11 cellular contexts compared by ENCODE assay signal in the genomic region with DNA sequence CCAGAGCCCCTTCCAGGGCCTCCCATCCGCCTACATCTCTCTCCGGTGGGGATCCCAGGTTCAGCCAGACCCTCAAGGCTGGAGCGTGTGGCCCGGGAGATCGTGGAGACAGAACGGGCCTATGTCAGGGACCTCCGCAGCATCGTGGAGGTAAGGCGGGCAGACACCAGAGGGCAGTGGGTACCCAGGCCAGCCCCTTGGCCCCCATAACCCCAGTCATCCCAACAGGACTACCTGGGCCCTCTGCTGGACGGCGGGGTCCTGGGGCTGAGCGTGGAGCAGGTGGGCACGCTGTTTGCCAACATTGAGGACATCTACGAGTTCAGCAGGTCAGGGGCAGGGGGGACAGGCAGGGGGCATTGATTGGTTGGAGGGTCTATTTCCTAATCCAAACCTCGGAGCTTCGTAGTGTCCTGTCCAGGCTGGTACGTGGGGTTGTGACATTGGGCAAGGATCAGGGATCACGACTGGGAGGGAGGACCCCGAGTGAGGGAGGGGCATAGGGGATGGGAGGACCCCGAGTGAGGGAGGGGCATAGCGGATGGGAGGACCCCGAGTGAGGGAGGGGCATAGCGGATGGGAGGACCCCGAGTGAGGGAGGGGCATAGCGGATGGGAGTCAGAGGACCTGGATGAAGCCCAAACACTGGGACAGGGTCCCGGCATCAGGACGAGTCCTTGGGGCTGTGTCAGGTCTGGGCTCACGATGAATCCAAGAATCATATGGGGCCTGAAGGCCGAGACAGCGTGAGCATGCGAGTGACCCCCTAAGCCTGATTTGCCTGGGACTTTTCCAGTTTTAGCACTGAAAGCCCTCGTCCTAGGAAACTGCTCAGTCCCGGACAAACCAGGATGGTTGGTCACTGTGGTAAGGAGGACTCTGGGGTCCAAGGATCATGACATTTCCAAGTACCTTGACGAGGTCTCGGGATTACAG. TPM values are rescaled to one million over a fixed set of nuclear protein-coding genes. Genes with fewer than 3 reads are reported as not detected.
DNase-seq lines count a peak whose midpoint lies in the region; ATAC-seq and TF ChIP-seq lines count a peak whose summit lies in the region.
"Had no signal": no experiment of that assay in that cellular context is flagged by ENCODE, and none has a peak within 500 bp of the region (broad histone marks: within the 10 kb centered on the region; RNA-seq: fewer than 3 reads in every experiment).

No MANE protein-coding gene starts in this region.

- DNase-seq in AG04450 (ENCODE audit: low read depth, low spot score) = no peak
- no peak for DNase-seq in epithelial cell of proximal tubule (ENCODE audit: low read depth)
- DNase-seq in neural crest cell (ENCODE audit: low read depth, low spot score) = no peak
- DNase-seq in activated CD4-positive, alpha-beta T cell treated with anti-CD3 and anti-CD28 coated beads, Interleukin-2, amount 10 ng/mL, durations not matched to agents 24 days and 14 days = no peak
- no peak for DNase-seq in DMS 273 (lab: John Stamatoyannopoulos, UW; ENCODE audit: unreplicated experiment)
- DNase-seq in NCI-H526 treated with DMSO at 0.1 percent for 48 hours (lab: John Stamatoyannopoulos, UW) = no peak
- DNase-seq: activated naive CD8-positive, alpha-beta T cell treated with anti-CD3 and anti-CD28 coated beads, Interleukin-2, amount 10 ng/mL, durations not matched to agents 7 days and 5 days; head of caudate nucleus; stimulated activated naive B cell treated with anti-CD40 and anti-IgM and Interleukin-4, amounts not matched to agents 10 μg/mL and 1 μg/mL and 100 μg/mL, for 72 hours had no signal

- H3K4me3 Mint-ChIP-seq in neural crest cell = peak overlapping the region; percentile 74
- no peak overlapping the region for H3K4me3 Mint-ChIP-seq in activated CD4-positive, alpha-beta T cell treated with anti-CD3 and anti-CD28 coated beads, Interleukin-2, amount 10 ng/mL, durations not matched to agents 24 days and 14 days

- peaks cover 8% of the 10 kb centered on the region for H3K36me3 Mint-ChIP-seq in neural crest cell (ENCODE audit: low read depth)
- H3K36me3 Mint-ChIP-seq in activated CD4-positive, alpha-beta T cell treated with anti-CD3 and anti-CD28 coated beads, Interleukin-2, amount 10 ng/mL, durations not matched to agents 24 days and 14 days (ENCODE audit: low read depth) = peaks cover 23% of the 10 kb centered on the region

- H3K9me3 ChIP-seq in AG04450 (ENCODE audit: control insufficient read depth, insufficient read depth, low read length) (no peaks in the 10 kb centered on the region; the same call in 1 of the 2 replicates), HUES64 (ENCODE audit: insufficient read depth, low read depth, low read length) (no peaks in the 10 kb centered on the region)

- POLR2A ChIA-PET in AG04450 (lab: Yijun Ruan, JAX) = interaction anchor here (0.9 to 4.5 kb wide), 3 partner anchors 17 to 30 kb away, joined by 3 to 44 read pairs (median 8); partner anchors contain the start of genes RPS16 and SUPT5H

- peaks cover 44% of the 10 kb centered on the region for H3K4me1 Mint-ChIP-seq in neural crest cell
- H3K4me1 Mint-ChIP-seq in activated CD4-positive, alpha-beta T cell treated with anti-CD3 and anti-CD28 coated beads, Interleukin-2, amount 10 ng/mL, durations not matched to agents 24 days and 14 days = peaks cover 31% of the 10 kb centered on the region

- TF ChIP-seq CTCF in AG04450 (IDR thresholded peaks at IDR 0.05; ENCODE audit: low read depth, low read length) (0 out of 2 replicates have a peak, but pooled peaks have one; percentile 4), epithelial cell of proximal tubule (conservative IDR thresholded peaks at IDR 0.05; ENCODE audit: low read depth, low read length) (peak; percentile 8), neural crest cell (conservative IDR thresholded peaks at IDR 0.05) (no peak)

- WGBS in HUES64 = 79% methylated on average over 35 of the region's 35 CpGs

- H3K4me3 ChIP-seq in AG04450 (ENCODE audit: low read depth, low read length) (peak overlapping the region; percentile 84), HUES64 (ENCODE audit: low read length) (0 out of 2 replicates have a peak overlapping the region, but pooled peaks have one; percentile 99), epithelial cell of proximal tubule (ENCODE audit: low read depth, low read length) (no peak overlapping the region)

- CTCF ChIA-PET in AG04450 (lab: Charles Lee) = interaction anchor here (0.6 to 1.5 kb wide), 2 partner anchors 20 to 228 kb away, joined by 5 read pairs; partner anchors contain the start of gene RPS16

- H3K27ac Mint-ChIP-seq in neural crest cell (ENCODE audit: unreplicated experiment) = no peak overlapping the region
- no peak overlapping the region for H3K27ac Mint-ChIP-seq in activated CD4-positive, alpha-beta T cell treated with anti-CD3 and anti-CD28 coated beads, Interleukin-2, amount 10 ng/mL, durations not matched to agents 24 days and 14 days

- peaks cover 17% of the 10 kb centered on the region for H3K27me3 Mint-ChIP-seq in neural crest cell (ENCODE audit: low read depth)
- no peaks in the 10 kb centered on the region for H3K27me3 Mint-ChIP-seq in activated CD4-positive, alpha-beta T cell treated with anti-CD3 and anti-CD28 coated beads, Interleukin-2, amount 10 ng/mL, durations not matched to agents 24 days and 14 days

- H3K27ac ChIP-seq in AG04450 (ENCODE audit: low read depth, low read length) (peak overlapping the region; percentile 39), HUES64 (ENCODE audit: low read depth, low read length) (no peak overlapping the region)

- H3K9me3 Mint-ChIP-seq in neural crest cell = peaks cover 3% of the 10 kb centered on the region
- H3K9me3 Mint-ChIP-seq in activated CD4-positive, alpha-beta T cell treated with anti-CD3 and anti-CD28 coated beads, Interleukin-2, amount 10 ng/mL, durations not matched to agents 24 days and 14 days = no peaks in the 10 kb centered on the region
- H3K9me3 Mint-ChIP-seq: activated naive CD8-positive, alpha-beta T cell treated with anti-CD3 and anti-CD28 coated beads, Interleukin-2, amount 10 ng/mL, durations not matched to agents 7 days and 5 days; stimulated activated naive B cell treated with anti-CD40 and anti-IgM and Interleukin-4, amounts not matched to agents 10 μg/mL and 1 μg/mL and 100 μg/mL, for 72 hours had no signal

- no peak for ATAC-seq in HG02588 (IDR thresholded peaks at IDR 0.05; ENCODE audit: unreplicated experiment)
- ATAC-seq: stimulated activated naive B cell treated with anti-CD40 and anti-IgM and Interleukin-4, amounts not matched to agents 10 μg/mL and 1 μg/mL and 100 μg/mL, for 72 hours had no signal

- no peak overlapping the region for H3K9ac ChIP-seq in HUES64 (ENCODE audit: low read depth, low read length)

- intact Hi-C loops in activated CD4-positive, alpha-beta T cell treated with anti-CD3 and anti-CD28 coated beads, Interleukin-2, amount 10 ng/mL, durations not matched to agents 24 days and 14 days (cut with micrococcal nuclease) = no loop called here

- peaks cover 19% of the 10 kb centered on the region for H3K4me1 ChIP-seq in HUES64 (ENCODE audit: insufficient read depth, low read length)

- H3K36me3 ChIP-seq in HUES64 (ENCODE audit: insufficient read depth, low read length) = peaks cover 40% of the 10 kb centered on the region

- H3K27me3 ChIP-seq in AG04450 (ENCODE audit: control insufficient read depth, insufficient read depth, low read length) (no peaks in the 10 kb centered on the region), HUES64 (ENCODE audit: insufficient read depth, low read length) (no peaks in the 10 kb centered on the region)

RNA-seq across cellular contexts. Expression of gene PLEKHG2, which starts 2.9 kb away (rescaled TPM):
- polyA plus RNA-seq in AG04450 (2011; rRNA removed) = 12.3 and 19.1 TPM in 2 replicates
- 27.4 and 38.3 TPM in 2 replicates for polyA minus RNA-seq in AG04450 (2011; rRNA and poly(A)+ RNA removed)
- 39.8 TPM for polyA plus RNA-seq in HUES64 (2013, experiment 1 of 2)
- polyA plus RNA-seq in HUES64 (2013, experiment 2 of 2) = 46.8 TPM
- 17.7 and 22.3 TPM in 2 replicates for total RNA-seq in epithelial cell of proximal tubule
- 120 and 135 TPM in 2 replicates for total RNA-seq in neural crest cell
- total RNA-seq in activated CD4-positive, alpha-beta T cell treated with anti-CD3 and anti-CD28 coated beads, Interleukin-2, amount 10 ng/mL, durations not matched to agents 24 days and 14 days = 42.0 and 46.1 TPM in 2 replicates

RNA-seq across cellular contexts. Expression of gene ZFP36, which starts 8.7 kb away (rescaled TPM):
- 4.1 and 8.3 TPM in 2 replicates for polyA plus RNA-seq in AG04450 (2011; rRNA removed)
- polyA minus RNA-seq in AG04450 (2011; rRNA and poly(A)+ RNA removed) = 4.6 and 6.4 TPM in 2 replicates
- 4.4 TPM for polyA plus RNA-seq in HUES64 (2013, experiment 1 of 2)
- polyA plus RNA-seq in HUES64 (2013, experiment 2 of 2) = 4.9 TPM
- total RNA-seq in epithelial cell of proximal tubule = 9.7 and 10.0 TPM in 2 replicates
- 4.0 TPM in 2 replicates for total RNA-seq in neural crest cell
- 35.7 and 39.9 TPM in 2 replicates for total RNA-seq in activated CD4-positive, alpha-beta T cell treated with anti-CD3 and anti-CD28 coated beads, Interleukin-2, amount 10 ng/mL, durations not matched to agents 24 days and 14 days

RNA-seq across cellular contexts. Expression of gene RPS16, which starts 20.4 kb away (rescaled TPM):
- polyA plus RNA-seq in AG04450 (2011; rRNA removed) = 1,488 and 2,094 TPM in 2 replicates
- 1,554 and 2,030 TPM in 2 replicates for polyA minus RNA-seq in AG04450 (2011; rRNA and poly(A)+ RNA removed)
- 2,127 TPM for polyA plus RNA-seq in HUES64 (2013, experiment 1 of 2)
- 2,103 TPM for polyA plus RNA-seq in HUES64 (2013, experiment 2 of 2)
- total RNA-seq in epithelial cell of proximal tubule = 2,362 and 2,974 TPM in 2 replicates
- 2,020 and 2,116 TPM in 2 replicates for total RNA-seq in neural crest cell
- 2,597 and 2,671 TPM in 2 replicates for total RNA-seq in activated CD4-positive, alpha-beta T cell treated with anti-CD3 and anti-CD28 coated beads, Interleukin-2, amount 10 ng/mL, durations not matched to agents 24 days and 14 days

RNA-seq across cellular contexts. Expression of gene MED29, which starts 24.2 kb away (rescaled TPM):
- polyA plus RNA-seq in AG04450 (2011; rRNA removed) = 28.0 and 29.9 TPM in 2 replicates
- 22.2 and 26.5 TPM in 2 replicates for polyA minus RNA-seq in AG04450 (2011; rRNA and poly(A)+ RNA removed)
- 26.0 TPM for polyA plus RNA-seq in HUES64 (2013, experiment 1 of 2)
- polyA plus RNA-seq in HUES64 (2013, experiment 2 of 2) = 27.6 TPM
- total RNA-seq in epithelial cell of proximal tubule = 20.9 and 34.9 TPM in 2 replicates
- 37.3 and 40.3 TPM in 2 replicates for total RNA-seq in neural crest cell
- total RNA-seq in activated CD4-positive, alpha-beta T cell treated with anti-CD3 and anti-CD28 coated beads, Interleukin-2, amount 10 ng/mL, durations not matched to agents 24 days and 14 days = 36.0 and 38.7 TPM in 2 replicates

RNA-seq across cellular contexts. Expression of gene PAF1, which starts 24.5 kb away (rescaled TPM):
- 51.9 and 60.5 TPM in 2 replicates for polyA plus RNA-seq in AG04450 (2011; rRNA removed)
- polyA minus RNA-seq in AG04450 (2011; rRNA and poly(A)+ RNA removed) = 46.7 and 51.6 TPM in 2 replicates
- 36.1 TPM for polyA plus RNA-seq in HUES64 (2013, experiment 1 of 2)
- polyA plus RNA-seq in HUES64 (2013, experiment 2 of 2) = 33.1 TPM
- total RNA-seq in epithelial cell of proximal tubule (63.4 and 72.6 TPM in 2 replicates), neural crest cell (62.9 and 67.3 TPM in 2 replicates)
- 47.1 and 50.6 TPM in 2 replicates for total RNA-seq in activated CD4-positive, alpha-beta T cell treated with anti-CD3 and anti-CD28 coated beads, Interleukin-2, amount 10 ng/mL, durations not matched to agents 24 days and 14 days
